ENCODE assay signal across 2 cellular contexts in genomic region chr1:202034149-202034682, GRCh38.
TF ChIP-seq lines count a peak whose summit lies in the region.

No MANE protein-coding gene starts in this region.

TF ChIP-seq in K562, 482 proteins besides CTCF, POLR2A, EP300 and RAD21:
- no peak for TF ChIP-seq MLX (CRISPR knock-in tag; conservative IDR thresholded peaks at IDR 0.05)
- no peak for TF ChIP-seq THAP7 (CRISPR knock-in tag; IDR thresholded peaks at IDR 0.05)
- peak; percentile 33; the same call in 1 of the 2 replicates for TF ChIP-seq MAX (CRISPR knock-in tag; IDR thresholded peaks at IDR 0.05)

TF ChIP-seq in HepG2, 621 proteins besides CTCF, POLR2A, EP300 and RAD21:
- TF ChIP-seq ZNF30 (CRISPR knock-in tag; IDR thresholded peaks at IDR 0.05) (no peak), RXRA (CRISPR knock-in tag; IDR thresholded peaks at IDR 0.05) (0 out of 2 replicates have a peak, but pooled peaks have one; percentile 0), ZNF710 (CRISPR knock-in tag; IDR thresholded peaks at IDR 0.05; ENCODE audit: borderline replicate concordance) (peak; percentile 12; the same call in 1 of the 2 replicates), KMT2A (CRISPR knock-in tag; IDR thresholded peaks at IDR 0.05) (0 out of 2 replicates have a peak, but pooled peaks have one; percentile 22), ZNF709 (CRISPR knock-in tag; IDR thresholded peaks at IDR 0.05) (no peak), TAF1 (CRISPR knock-in tag; IDR thresholded peaks at IDR 0.05) (0 out of 2 replicates have a peak, but pooled peaks have one; percentile 10), NCOA1 (CRISPR knock-in tag; IDR thresholded peaks at IDR 0.05) (no peak), HOXA7 (CRISPR knock-in tag; IDR thresholded peaks at IDR 0.05) (no peak)
